1 cellular context compared by ENCODE assay signal in genomic region chr2:202773576-202773975, GRCh38.
TF ChIP-seq lines count a peak whose summit lies in the region.

No MANE protein-coding gene starts in this region.

TF ChIP-seq in HepG2, 621 proteins besides CTCF, POLR2A, EP300 and RAD21:
- TF ChIP-seq ZBTB40 (IDR thresholded peaks at IDR 0.05) (no peak), ZBTB40 (CRISPR knock-in tag; IDR thresholded peaks at IDR 0.05) (no peak), KDM3A (CRISPR knock-in tag; IDR thresholded peaks at IDR 0.05; ENCODE audit: low read depth) (no peak), ZNF772 (CRISPR knock-in tag; IDR thresholded peaks at IDR 0.05) (no peak), ZNF790 (CRISPR knock-in tag; IDR thresholded peaks at IDR 0.05; ENCODE audit: borderline replicate concordance) (no peak), MLXIP (CRISPR knock-in tag; IDR thresholded peaks at IDR 0.05; ENCODE audit: borderline replicate concordance) (no peak), REPIN1 (CRISPR knock-in tag; IDR thresholded peaks at IDR 0.05; ENCODE audit: borderline replicate concordance, low read depth) (no peak), LRRFIP1 (CRISPR knock-in tag; conservative IDR thresholded peaks at IDR 0.05) (no peak), FOSL2 (CRISPR knock-in tag; IDR thresholded peaks at IDR 0.05) (no peak), SP140L (CRISPR knock-in tag; IDR thresholded peaks at IDR 0.05; ENCODE audit: borderline replicate concordance) (no peak), PHF20 (CRISPR knock-in tag; IDR thresholded peaks at IDR 0.05) (no peak), MAX (IDR thresholded peaks at IDR 0.05) (no peak), ZFAT (CRISPR knock-in tag; conservative IDR thresholded peaks at IDR 0.05) (no peak), ZNF180 (CRISPR knock-in tag; IDR thresholded peaks at IDR 0.05; ENCODE audit: borderline replicate concordance, low read depth) (no peak), SYNCRIP (IDR thresholded peaks at IDR 0.05; ENCODE audit: insufficient read depth, low read depth, low read length) (no peak), CCAR2 (optimal IDR thresholded peaks at IDR 0.05; ENCODE audit: low read depth, low read length) (no peak), RNF2 (conservative IDR thresholded peaks at IDR 0.05; ENCODE audit: low read depth) (no peak), KLF13 (CRISPR knock-in tag; IDR thresholded peaks at IDR 0.05) (no peak), FOXO1 (CRISPR knock-in tag; IDR thresholded peaks at IDR 0.05) (no peak)
- TF ChIP-seq, protein P1, sequence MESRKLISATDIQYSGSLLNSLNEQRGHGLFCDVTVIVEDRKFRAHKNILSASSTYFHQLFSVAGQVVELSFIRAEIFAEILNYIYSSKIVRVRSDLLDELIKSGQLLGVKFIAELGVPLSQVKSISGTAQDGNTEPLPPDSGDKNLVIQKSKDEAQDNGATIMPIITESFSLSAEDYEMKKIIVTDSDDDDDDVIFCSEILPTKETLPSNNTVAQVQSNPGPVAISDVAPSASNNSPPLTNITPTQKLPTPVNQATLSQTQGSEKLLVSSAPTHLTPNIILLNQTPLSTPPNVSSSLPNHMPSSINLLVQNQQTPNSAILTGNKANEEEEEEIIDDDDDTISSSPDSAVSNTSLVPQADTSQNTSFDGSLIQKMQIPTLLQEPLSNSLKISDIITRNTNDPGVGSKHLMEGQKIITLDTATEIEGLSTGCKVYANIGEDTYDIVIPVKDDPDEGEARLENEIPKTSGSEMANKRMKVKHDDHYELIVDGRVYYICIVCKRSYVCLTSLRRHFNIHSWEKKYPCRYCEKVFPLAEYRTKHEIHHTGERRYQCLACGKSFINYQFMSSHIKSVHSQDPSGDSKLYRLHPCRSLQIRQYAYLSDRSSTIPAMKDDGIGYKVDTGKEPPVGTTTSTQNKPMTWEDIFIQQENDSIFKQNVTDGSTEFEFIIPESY (CRISPR knock-in tag; IDR thresholded peaks at IDR 0.05): no peak
- TF ChIP-seq, protein P2, sequence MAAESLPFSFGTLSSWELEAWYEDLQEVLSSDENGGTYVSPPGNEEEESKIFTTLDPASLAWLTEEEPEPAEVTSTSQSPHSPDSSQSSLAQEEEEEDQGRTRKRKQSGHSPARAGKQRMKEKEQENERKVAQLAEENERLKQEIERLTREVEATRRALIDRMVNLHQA (CRISPR knock-in tag; IDR thresholded peaks at IDR 0.05): no peak
